In genomic region chr12:20376984-20377383, GRCh38 we compare ENCODE assay signal across 12 cellular contexts. TPM values are rescaled to one million over a fixed set of nuclear protein-coding genes. Genes with fewer than 3 reads are reported as not detected.
DNase-seq lines count a peak whose midpoint lies in the region; ATAC-seq and TF ChIP-seq lines count a peak whose summit lies in the region.
"Had no signal": no experiment of that assay in that cellular context is flagged by ENCODE, and none has a peak within 500 bp of the region (broad histone marks: within the 10 kb centered on the region; RNA-seq: fewer than 3 reads in every experiment).

No MANE protein-coding gene starts in this region.

- H3K4me1 ChIP-seq in stomach = peaks cover 0 to 15% (median 2%) of the 10 kb centered on the region in 4 donors
- H3K4me1 ChIP-seq: upper lobe of left lung had no signal

- H3K27me3 ChIP-seq in stomach = peaks cover 0 to 4% (median 0%) of the 10 kb centered on the region in 3 donors
- H3K27me3 ChIP-seq: gastroesophageal sphincter, upper lobe of left lung had no signal

- no peaks in the 10 kb centered on the region for H3K36me3 ChIP-seq in stomach
- H3K36me3 ChIP-seq: gastroesophageal sphincter, upper lobe of left lung had no signal

- TF ChIP-seq POLR2A in stomach (IDR thresholded peaks at IDR 0.05) = no peak

- TF ChIP-seq EP300 in stomach (IDR thresholded peaks at IDR 0.05) = no peak

- H3K27ac ChIP-seq in stomach = no peak overlapping the region
- H3K27ac ChIP-seq: upper lobe of left lung had no signal

- intact Hi-C loops in stomach (cut with DNase I; ENCODE audit: low total_unique reads) = no loop called here

- ATAC-seq in GM21360 (IDR thresholded peaks at IDR 0.05; ENCODE audit: unreplicated experiment) = no peak
- ATAC-seq: gastroesophageal sphincter, sciatic nerve had no signal

- H3K4me3 ChIP-seq in AG10803 (ENCODE audit: low read length) (no peak overlapping the region), astrocyte of the spinal cord (ENCODE audit: low read depth, low read length) (no peak overlapping the region), stomach (no peak overlapping the region)
- H3K4me3 ChIP-seq: gastroesophageal sphincter, upper lobe of left lung had no signal

- peak; percentile 51 for TF ChIP-seq CTCF in AG10803 (conservative IDR thresholded peaks at IDR 0.05; ENCODE audit: low read length)
- peak; percentile 33 for TF ChIP-seq CTCF in astrocyte of the spinal cord (IDR thresholded peaks at IDR 0.05; ENCODE audit: low read depth, low read length)
- TF ChIP-seq CTCF in stomach (IDR thresholded peaks at IDR 0.05) = peak in 2 of 7 experiments; percentile 7 to 20

- H3K9me3 ChIP-seq in stomach = no peaks in the 10 kb centered on the region
- H3K9me3 ChIP-seq: gastroesophageal sphincter, upper lobe of left lung had no signal

- DNase-seq in AG10803 (ENCODE audit: low read depth) (peak; percentile 9), HT-29 (ENCODE audit: low spot score) (peak; percentile 23), astrocyte of the spinal cord (ENCODE audit: low read depth, low spot score) (peak; percentile 36), kidney glomerular epithelial cell (lab: John Stamatoyannopoulos, UW) (peak; percentile 26), occipital lobe (lab: John Stamatoyannopoulos, UW) (no peak), LoVo (ENCODE audit: low spot score) (no peak), stomach (no peak)
- DNase-seq: upper lobe of left lung had no signal

- in situ Hi-C loops in astrocyte of the spinal cord (cut with HindIII; ENCODE audit: low sequenced_read_pairs) = no loop called here

- 88 to 96% (median 93%) methylated on average over 1 of the region's 1 CpG for WGBS in stomach, 5 donors

RNA-seq across cellular contexts. Expression of gene PDE3A, which starts 8.6 kb away (rescaled TPM):
- not detected in 2 replicates for total RNA-seq in HT-29 (2014; rRNA removed; shearing (Covaris generic))
- total RNA-seq in occipital lobe (7.8 TPM), stomach (10 to 100 TPM in 4 of 5 donors, 1 to 10 TPM in 1; 4.6 to 50.9 (median 44.6) TPM)
- polyA plus RNA-seq in stomach = 1 to 10 TPM in 1 of 3 donors, under 1 TPM in 2; 0.19 to 2.2 (median 0.31) TPM
- total RNA-seq: activated CD8-positive, alpha-beta memory T cell treated with anti-CD3 and anti-CD28 coated beads for 36 hours had no signal

Comparison
In these comparisons a context has a peak if more than half of its experiments do, and no peak if none do; other contexts are left out.
1. DNase-seq: peak in AG10803 (single experiment), HT-29 (single experiment), astrocyte of the spinal cord (single experiment) and kidney glomerular epithelial cell (single experiment); none in occipital lobe (single experiment), LoVo (single experiment) and stomach (single experiment).